ENCODE assay signal across 24 cellular contexts in the genomic region with DNA sequence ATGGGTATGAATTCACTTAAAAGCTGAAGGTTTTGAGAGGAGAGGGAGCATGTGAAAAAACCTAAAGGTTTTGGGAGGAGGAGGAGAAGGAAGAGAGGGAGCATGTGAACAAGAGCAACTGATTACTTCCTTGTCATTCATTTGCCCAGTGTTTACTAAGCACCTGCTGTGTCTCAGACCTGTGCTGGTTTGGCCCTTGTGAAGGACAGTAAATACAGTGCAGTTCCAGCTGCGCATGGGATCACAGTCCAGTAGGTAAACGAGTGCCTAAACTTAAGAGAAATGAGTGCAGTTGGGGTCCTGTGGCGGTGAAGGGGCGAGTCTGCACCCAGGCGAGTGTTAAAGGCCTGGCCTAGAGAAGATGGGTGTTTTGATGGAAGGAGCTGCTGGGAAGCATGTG. TPM values are rescaled to one million over a fixed set of nuclear protein-coding genes. Genes with fewer than 3 reads are reported as not detected.
DNase-seq lines count a peak whose midpoint lies in the region; ATAC-seq, FAIRE-seq and TF ChIP-seq lines count a peak whose summit lies in the region.
"Had no signal": no experiment of that assay in that cellular context is flagged by ENCODE, and none has a peak within 500 bp of the region (broad histone marks: within the 10 kb centered on the region; RNA-seq: fewer than 3 reads in every experiment).

No MANE protein-coding gene starts in this region.

- H4K20me1 ChIP-seq in H1 (replicated peaks in 1 of 2; ENCODE audit: control insufficient read depth in 1 of 2, insufficient read depth in 2 of 2, low read length in 2 of 2) (peaks cover 18 to 41% of the 10 kb centered on the region in 2 experiments), neural progenitor cell (ENCODE audit: low read depth) (peaks cover 100% of the 10 kb centered on the region)

- peak overlapping the region; percentile 55 for H3K27ac Mint-ChIP-seq in neural progenitor cell
- H3K27ac Mint-ChIP-seq: activated naive CD4-positive, alpha-beta T cell treated with anti-CD3 and anti-CD28 coated beads for 36 hours had no signal

- H3K23me2 ChIP-seq in H1 (ENCODE audit: low read depth, low read length), result no peaks in the 10 kb centered on the region

- no peak for TF ChIP-seq CTCF in HL-60 (IDR thresholded peaks at IDR 0.05; ENCODE audit: insufficient read depth, low read length)
- TF ChIP-seq CTCF in H1 (IDR thresholded peaks at IDR 0.05; ENCODE audit: control extremely low read depth in 1 of 3, insufficient read depth in 1 of 3, low read depth in 1 of 3, low read length in 3 of 3), result no peak
- TF ChIP-seq CTCF in neural progenitor cell (IDR thresholded peaks at IDR 0.05), result no peak

- no peak overlapping the region for H2BK120ac ChIP-seq in H1 (replicated peaks; ENCODE audit: low read depth, low read length)

- no peak overlapping the region for H3K23ac ChIP-seq in H1 (ENCODE audit: insufficient read length)

- H3K9me3 Mint-ChIP-seq in neural progenitor cell, result no peaks in the 10 kb centered on the region
- H3K9me3 Mint-ChIP-seq: activated naive CD4-positive, alpha-beta T cell treated with anti-CD3 and anti-CD28 coated beads for 36 hours; activated T-cell treated with anti-CD3 and anti-CD28 coated beads, Interleukin-2, amount 50 U/mL, for 4 hours; stimulated activated naive CD8-positive, alpha-beta T cell treated with anti-CD3 and anti-CD28 coated beads, Interleukin-15, amount 100 ng/mL, for 72 hours had no signal

- H3K27me3 ChIP-seq in HL-60 (ENCODE audit: insufficient read depth, poor library complexity, severe bottlenecking) (no peaks in the 10 kb centered on the region), H1 (replicated peaks in 1 of 4; ENCODE audit: control insufficient read depth in 3 of 4, extremely low read depth in 1 of 4, insufficient read depth in 3 of 4, low read length in 3 of 4) (no peaks in the 10 kb centered on the region; a peak in 1 of 7 replicates), neural progenitor cell (no peaks in the 10 kb centered on the region)
- H3K27me3 ChIP-seq: tibial artery had no signal

- WGBS in H1 (ENCODE audit: extremely low coverage in 1 of 2, insufficient coverage in 1 of 2, insufficient read length in 1 of 2, insufficient replicate concordance in 2 of 2, low coverage in 1 of 2, low lambda C conversion rate in 2 of 2, missing lambda C conversion rate in 1 of 2), 2 experiments, result 77% methylated on average over 5 of the region's 5 CpGs; no CpG with 5 or more reads in 1 of the 2 experiments

- peaks cover 25% of the 10 kb centered on the region for H3K79me1 ChIP-seq in H1 (ENCODE audit: low read depth, low read length)

- H4K91ac ChIP-seq in H1 (replicated peaks; ENCODE audit: insufficient read length, low read length), result no peak overlapping the region

- H3K36me3 Mint-ChIP-seq in neural progenitor cell, result peaks cover 8% of the 10 kb centered on the region

- TF ChIP-seq POLR2A in H1 (IDR thresholded peaks at IDR 0.05; ENCODE audit: control extremely low read depth in 1 of 2, low read depth in 2 of 2, low read length in 2 of 2), result no peak

- no peak overlapping the region for H2AFZ ChIP-seq in H1 (ENCODE audit: low read length)
- no peak overlapping the region for H2AFZ ChIP-seq in neural progenitor cell (replicated peaks)

- no peak overlapping the region for H3K4me3 Mint-ChIP-seq in neural progenitor cell
- H3K4me3 Mint-ChIP-seq: activated naive CD4-positive, alpha-beta T cell treated with anti-CD3 and anti-CD28 coated beads for 36 hours; activated T-cell treated with anti-CD3 and anti-CD28 coated beads, Interleukin-2, amount 50 U/mL, for 4 hours; stimulated activated naive CD8-positive, alpha-beta T cell treated with anti-CD3 and anti-CD28 coated beads, Interleukin-15, amount 100 ng/mL, for 72 hours had no signal

- 0 out of 2 replicates have a peak overlapping the region, but pooled peaks have one; percentile 1 for H3K27ac ChIP-seq in HL-60 (replicated peaks)
- H3K27ac ChIP-seq in H1 (ENCODE audit: low read depth, low read length), result peak overlapping the region; percentile 29; the same call in 1 of the 2 replicates
- H3K27ac ChIP-seq in neural progenitor cell, result no peak overlapping the region

- FAIRE-seq in H1 (lab: Jason Lieb, UNC), result no peak
- FAIRE-seq: endothelial cell of umbilical vein, GM12878 had no signal

- no peak overlapping the region for H2BK12ac ChIP-seq in H1 (ENCODE audit: low read depth, low read length)

- no peak overlapping the region for H3K4ac ChIP-seq in H1 (replicated peaks; ENCODE audit: insufficient read length, low read depth, low read length)

- H3K79me2 ChIP-seq in H1 (ENCODE audit: control insufficient read depth in 1 of 2, insufficient read depth in 2 of 2, low read length in 2 of 2), result peaks cover 48 to 100% of the 10 kb centered on the region in 2 experiments
- peaks cover 100% of the 10 kb centered on the region for H3K79me2 ChIP-seq in neural progenitor cell (ENCODE audit: low read depth)

- H3K56ac ChIP-seq in H1 (replicated peaks; ENCODE audit: insufficient read length, low read depth, low read length), result no peak overlapping the region

- no peak overlapping the region for H2BK5ac ChIP-seq in H1 (ENCODE audit: low read depth, low read length)

- H3K4me1 ChIP-seq in H1 (replicated peaks in 1 of 4; ENCODE audit: control insufficient read depth in 3 of 4, insufficient read depth in 4 of 4, low read length in 3 of 4) (peaks cover 7 to 28% (median 19%) of the 10 kb centered on the region in 4 experiments), neural progenitor cell (peaks cover 23% of the 10 kb centered on the region)

- no peak for ATAC-seq in HG02973 (IDR thresholded peaks at IDR 0.05; ENCODE audit: unreplicated experiment)
- ATAC-seq: activated T-cell treated with anti-CD3 and anti-CD28 coated beads, Interleukin-2, amount 50 U/mL, for 4 hours; GM12878; stimulated activated naive CD8-positive, alpha-beta T cell treated with anti-CD3 and anti-CD28 coated beads, Interleukin-15, amount 100 ng/mL, for 72 hours had no signal

- no peaks in the 10 kb centered on the region for H3K36me3 ChIP-seq in H1 (ENCODE audit: control insufficient read depth in 2 of 4, insufficient read depth in 4 of 4, low read length in 3 of 4)
- H3K36me3 ChIP-seq in neural progenitor cell, result no peaks in the 10 kb centered on the region
- H3K36me3 ChIP-seq: tibial artery had no signal

- TF ChIP-seq RAD21 in H1 (IDR thresholded peaks at IDR 0.05 in 1 of 2, conservative IDR thresholded peaks at IDR 0.05 in 1 of 2; ENCODE audit: low read depth in 2 of 2, low read length in 2 of 2), result no peak

- no peak overlapping the region for H2AK5ac ChIP-seq in H1 (ENCODE audit: low read depth, low read length)

- no peak overlapping the region for H3K14ac ChIP-seq in H1 (ENCODE audit: insufficient read length)

- H3K27me3 Mint-ChIP-seq in neural progenitor cell (ENCODE audit: insufficient read depth, low read depth), result peaks cover 2% of the 10 kb centered on the region
- H3K27me3 Mint-ChIP-seq: stimulated activated naive CD8-positive, alpha-beta T cell treated with anti-CD3 and anti-CD28 coated beads, Interleukin-15, amount 100 ng/mL, for 72 hours had no signal

- H3K9me3 ChIP-seq in H1 (ENCODE audit: insufficient read depth in 2 of 2, low read depth in 1 of 2, low read length in 1 of 2), result no peaks in the 10 kb centered on the region
- no peaks in the 10 kb centered on the region for H3K9me3 ChIP-seq in neural progenitor cell (ENCODE audit: low read depth)
- H3K9me3 ChIP-seq: tibial artery had no signal

- no peak for TF ChIP-seq EP300 in H1 (IDR thresholded peaks at IDR 0.05; ENCODE audit: borderline replicate concordance in 1 of 2, low read depth in 2 of 2, low read length in 2 of 2)

- H4K8ac ChIP-seq in H1 (ENCODE audit: extremely low read depth, insufficient read depth, low read length), result no peak overlapping the region

- H3K9ac ChIP-seq in H1 (replicated peaks in 1 of 4; ENCODE audit: extremely low read depth in 1 of 4, low read depth in 3 of 4, low read length in 3 of 4) (no peak overlapping the region), neural progenitor cell (no peak overlapping the region)

- H3K4me2 ChIP-seq in H1 (ENCODE audit: insufficient read depth in 1 of 2, low read depth in 2 of 2, low read length in 2 of 2) (peak overlapping the region; percentile 20 to 30; a peak in 1 of 4 replicates), neural progenitor cell (no peak overlapping the region)

- CTCF ChIA-PET in H1 (lab: Charles Lee; ENCODE audit: partially characterized antibody), result interaction anchor here (0.7 to 1.3 kb wide), 4 partner anchors 9 to 164 kb away, joined by 3 to 5 read pairs (median 4); no protein-coding TSS in a partner anchor

- no peak overlapping the region for H3K18ac ChIP-seq in H1 (ENCODE audit: extremely low read depth, low read length)

- POLR2A ChIA-PET in H1 (lab: Charles Lee; ENCODE audit: partially characterized antibody), result interaction anchor here (0.7 kb wide), 1 partner anchor 15 kb away, joined by 6 read pairs; no protein-coding TSS in a partner anchor

- no peak overlapping the region for H3K4me3 ChIP-seq in HL-60 (replicated peaks; ENCODE audit: insufficient read depth, low read length)
- H3K4me3 ChIP-seq in H1 (ENCODE audit: extremely low read depth in 1 of 4, insufficient read depth in 2 of 4, low read depth in 3 of 4, low read length in 4 of 4), result no peak overlapping the region
- H3K4me3 ChIP-seq in neural progenitor cell, result no peak overlapping the region
- H3K4me3 ChIP-seq: GM12878, lung, tibial artery had no signal

- no peak overlapping the region for H2BK20ac ChIP-seq in H1 (ENCODE audit: low read length)

- peaks cover 37% of the 10 kb centered on the region for H3K4me1 Mint-ChIP-seq in neural progenitor cell

- no peak overlapping the region for H2BK15ac ChIP-seq in H1 (ENCODE audit: low read length)

- no peaks in the 10 kb centered on the region for H3F3A ChIP-seq in neural progenitor cell (ENCODE audit: low read depth)

- no peak overlapping the region for H4K5ac ChIP-seq in H1 (ENCODE audit: insufficient read length, low read depth, low read length)

- DNase-seq in NCI-H2029 (lab: John Stamatoyannopoulos, UW) (peak; percentile 11), NCI-H2029 treated with DMSO at 0.1 percent for 48 hours (lab: John Stamatoyannopoulos, UW) (no peak), HL-60 (ENCODE audit: low read depth in 1 of 2, low spot score in 1 of 2) (no peak), H1 (ENCODE audit: low read depth in 1 of 2, low spot score in 2 of 2) (no peak), neural progenitor cell (ENCODE audit: low spot score) (no peak), ecto neural progenitor cell (ENCODE audit: low spot score) (no peak), NCI-H774 (lab: John Stamatoyannopoulos, UW) (no peak)
- DNase-seq: activated CD8-positive, alpha-beta memory T cell treated with anti-CD3 and anti-CD28 coated beads for 24 hours; activated naive CD4-positive, alpha-beta T cell treated with anti-CD3 and anti-CD28 coated beads for 36 hours; activated T-cell treated with anti-CD3 and anti-CD28 coated beads, Interleukin-2, amount 50 U/mL, for 4 hours; anterior cingulate cortex; COR-L47; dermis blood vessel endothelial cell; KBM-7; NCI-H146; NCI-H2171; NCI-H524 treated with DMSO at 0.1 percent for 48 hours; RPMI8226; stimulated activated naive CD8-positive, alpha-beta T cell treated with anti-CD3 and anti-CD28 coated beads, Interleukin-15, amount 100 ng/mL, for 72 hours; tibial artery had no signal

RNA-seq across cellular contexts. Expression of gene IGF1R, which starts 38.6 kb away (rescaled TPM):
- 106 and 109 TPM in 2 replicates for total RNA-seq in H1 (2021; fragmentation: NEBNext Ultra II Directional; extraction: Animal tissue kit (Norgen Biotek cat#: 25700))
- 32.9 and 59.5 TPM in 2 replicates for polyA plus RNA-seq in H1 (2011; rRNA removed)
- 36.8 TPM for polyA plus RNA-seq in H1 (2011; cell fraction: cytosol; rRNA removed)
- polyA plus RNA-seq in H1 (2011; cell fraction: nucleus; rRNA removed), result 169 TPM
- polyA plus RNA-seq in H1 (2012, experiment 1 of 2), result 28.6 to 37.3 TPM (median 31.8 TPM) in 4 replicates
- 4.8 TPM for polyA plus RNA-seq in H1 (2012, experiment 2 of 2)
- 66.7 TPM for polyA plus RNA-seq in H1 (2013, experiment 1 of 2)
- 60.3 TPM for polyA plus RNA-seq in H1 (2013, experiment 2 of 2)
- 125 and 145 TPM in 2 replicates for polyA minus RNA-seq in H1 (2011; rRNA and poly(A)+ RNA removed)
- 186 TPM for polyA minus RNA-seq in H1 (2011; cell fraction: cytosol; rRNA and poly(A)+ RNA removed)
- polyA minus RNA-seq in H1 (2011; cell fraction: nucleus; rRNA and poly(A)+ RNA removed), result 203 TPM
- 23.5 and 40.4 TPM in 2 replicates for total RNA-seq in neural progenitor cell (ENCODE audit: low replicate concordance)
